In the genomic region with DNA sequence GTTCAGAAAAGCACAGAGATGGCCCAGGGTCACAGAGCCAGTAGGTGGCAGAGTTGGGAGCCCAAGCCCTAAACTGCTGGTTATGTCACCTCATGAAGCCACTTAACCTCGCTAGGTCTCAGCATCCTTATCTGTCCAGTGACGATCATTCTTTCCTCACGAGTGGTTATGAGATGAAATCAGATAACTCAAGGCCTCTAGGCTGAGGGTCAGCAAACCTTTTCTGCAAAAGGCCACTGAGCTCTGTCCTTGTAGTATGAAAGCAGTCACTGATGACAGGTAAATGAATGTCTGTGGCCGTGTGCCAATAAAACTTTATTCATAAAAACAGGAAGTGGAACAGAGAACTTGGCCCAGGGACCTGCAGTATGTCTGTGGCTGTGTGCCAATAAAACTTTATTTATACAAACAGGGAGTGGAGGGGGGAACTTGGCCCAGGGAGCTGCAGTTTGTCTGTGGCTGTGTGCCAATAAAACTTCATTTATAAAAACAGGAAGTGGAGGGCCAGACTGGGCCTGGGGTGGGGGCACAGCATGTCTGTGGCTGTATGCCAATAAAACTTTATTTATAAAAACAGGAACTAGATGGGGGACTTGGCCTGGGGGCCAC, we compare ENCODE assay signal across 9 cellular contexts.
DNase-seq lines count a peak whose midpoint lies in the region; ATAC-seq, FAIRE-seq and TF ChIP-seq lines count a peak whose summit lies in the region.
"Had no signal": no experiment of that assay in that cellular context is flagged by ENCODE, and none has a peak within 500 bp of the region (broad histone marks: within the 10 kb centered on the region; RNA-seq: fewer than 3 reads in every experiment).

No MANE protein-coding gene starts in this region.

- BruUV-seq in Panc1 (replicated peaks; lab: Mats Ljungman, UMichigan) (no TSS peak), endothelial cell of umbilical vein (replicated peaks; lab: Mats Ljungman, UMichigan) (no TSS peak)

- peaks cover 17% of the 10 kb centered on the region for H3K4me1 ChIP-seq in Panc1 (ENCODE audit: control insufficient read depth, insufficient read depth, low read length)
- peaks cover 19% of the 10 kb centered on the region for H3K4me1 ChIP-seq in endothelial cell of umbilical vein (ENCODE audit: control insufficient read depth, extremely low read depth, insufficient read depth, low read length)
- H3K4me1 ChIP-seq in thymus (ENCODE audit: control insufficient read depth, insufficient read depth, low read length) = peaks cover 17% of the 10 kb centered on the region

- no peak overlapping the region for H3K4me2 ChIP-seq in endothelial cell of umbilical vein (ENCODE audit: insufficient read depth, low read length)

- H3K36me3 Mint-ChIP-seq in activated CD4-positive, alpha-beta T cell treated with anti-CD3 and anti-CD28 coated beads, Interleukin-2, amount 10 ng/mL, durations not matched to agents 7 days and 5 days (ENCODE audit: low read depth) = peaks cover 20% of the 10 kb centered on the region
- H3K36me3 Mint-ChIP-seq in activated naive CD4-positive, alpha-beta T cell treated with anti-CD3 and anti-CD28 coated beads for 36 hours (ENCODE audit: low read depth) = peaks cover 5% of the 10 kb centered on the region

- peaks cover 33% of the 10 kb centered on the region for H3K9me3 Mint-ChIP-seq in activated CD4-positive, alpha-beta T cell treated with anti-CD3 and anti-CD28 coated beads, Interleukin-2, amount 10 ng/mL, durations not matched to agents 7 days and 5 days
- peaks cover 30% of the 10 kb centered on the region for H3K9me3 Mint-ChIP-seq in activated naive CD4-positive, alpha-beta T cell treated with anti-CD3 and anti-CD28 coated beads for 36 hours

- H3K79me2 ChIP-seq in endothelial cell of umbilical vein (ENCODE audit: control insufficient read depth, insufficient read depth, low read length) = no peaks in the 10 kb centered on the region

- H3K27ac Mint-ChIP-seq in activated CD4-positive, alpha-beta T cell treated with anti-CD3 and anti-CD28 coated beads, Interleukin-2, amount 10 ng/mL, durations not matched to agents 7 days and 5 days = peak overlapping the region; percentile 25
- H3K27ac Mint-ChIP-seq in activated naive CD4-positive, alpha-beta T cell treated with anti-CD3 and anti-CD28 coated beads for 36 hours = no peak overlapping the region

- in situ Hi-C loops in Panc1 (cut with HindIII; ENCODE audit: low pct_unique_long_range_greater_than_20kb, low sequenced_read_pairs) = no loop called here

- no peak overlapping the region for H3K9ac ChIP-seq in endothelial cell of umbilical vein (replicated peaks; ENCODE audit: extremely low read depth, insufficient read depth, low read length)

- CTCF ChIA-PET in activated CD4-positive, alpha-beta T cell treated with anti-CD3 and anti-CD28 coated beads, Interleukin-2, amount 10 ng/mL, durations not matched to agents 7 days and 5 days (lab: Charles Lee) = interaction anchor here (1.2 to 1.3 kb wide), 3 partner anchors 9 to 17 kb away, joined by 3 to 5 read pairs (median 5); no protein-coding TSS in a partner anchor
- CTCF ChIA-PET in Panc1 (lab: Charles Lee) (no interaction called here), endothelial cell of umbilical vein (lab: Charles Lee) (interaction anchor here (7.6 kb wide), 1 partner anchor 13 kb away, joined by 171 read pairs; no protein-coding TSS in a partner anchor)
- CTCF ChIA-PET in activated naive CD4-positive, alpha-beta T cell treated with anti-CD3 and anti-CD28 coated beads for 36 hours (lab: Charles Lee) = interaction anchor here (0.9 to 2.0 kb wide), 4 partner anchors 17 to 157 kb away, joined by 5 to 9 read pairs (median 6); no protein-coding TSS in a partner anchor

- no peak overlapping the region for H3K4me3 Mint-ChIP-seq in activated CD4-positive, alpha-beta T cell treated with anti-CD3 and anti-CD28 coated beads, Interleukin-2, amount 10 ng/mL, durations not matched to agents 7 days and 5 days
- H3K4me3 Mint-ChIP-seq in activated naive CD4-positive, alpha-beta T cell treated with anti-CD3 and anti-CD28 coated beads for 36 hours = no peak overlapping the region

- H3K27me3 ChIP-seq in Panc1 (ENCODE audit: control insufficient read depth, insufficient read depth, low read length) = no peaks in the 10 kb centered on the region
- no peaks in the 10 kb centered on the region for H3K27me3 ChIP-seq in endothelial cell of umbilical vein (ENCODE audit: control insufficient read depth in 2 of 2, insufficient read depth in 2 of 2, low read length in 2 of 2)
- no peaks in the 10 kb centered on the region for H3K27me3 ChIP-seq in thymus (ENCODE audit: control insufficient read depth, insufficient read depth)

- H3K4me1 Mint-ChIP-seq in activated CD4-positive, alpha-beta T cell treated with anti-CD3 and anti-CD28 coated beads, Interleukin-2, amount 10 ng/mL, durations not matched to agents 7 days and 5 days = peaks cover 41% of the 10 kb centered on the region
- peaks cover 45% of the 10 kb centered on the region for H3K4me1 Mint-ChIP-seq in activated naive CD4-positive, alpha-beta T cell treated with anti-CD3 and anti-CD28 coated beads for 36 hours (ENCODE audit: low read depth)

- POLR2A ChIA-PET in activated CD4-positive, alpha-beta T cell treated with anti-CD3 and anti-CD28 coated beads, Interleukin-2, amount 10 ng/mL, durations not matched to agents 7 days and 5 days (lab: Charles Lee) = no interaction called here
- POLR2A ChIA-PET in Panc1 (lab: Charles Lee) = no interaction called here
- POLR2A ChIA-PET in endothelial cell of umbilical vein (lab: Charles Lee) = interaction anchor here (2.1 kb wide), 1 partner anchor 155 kb away, joined by 6 read pairs; a partner anchor contains a TSS

- H3K27ac ChIP-seq in Panc1 (ENCODE audit: low read length) = peak overlapping the region; percentile 1; the same call in 1 of the 2 replicates
- H3K27ac ChIP-seq in endothelial cell of umbilical vein (ENCODE audit: insufficient read depth, low read depth, low read length) = no peak overlapping the region
- H3K27ac ChIP-seq in thymus (ENCODE audit: low read depth) = peak overlapping the region; percentile 5
- H3K27ac ChIP-seq: SK-N-MC had no signal

- H4K20me1 ChIP-seq in endothelial cell of umbilical vein (replicated peaks; ENCODE audit: control insufficient read depth, extremely low read depth, insufficient read depth, low read length) = no peaks in the 10 kb centered on the region

- H3K4me3 ChIP-seq in Panc1 (ENCODE audit: low read depth in 2 of 2, low read length in 2 of 2) (no peak overlapping the region), endothelial cell of umbilical vein (replicated peaks in 1 of 3; ENCODE audit: insufficient read depth in 1 of 3, low read depth in 1 of 3, low read length in 3 of 3) (no peak overlapping the region), thymus (ENCODE audit: low read length) (no peak overlapping the region)
- H3K4me3 ChIP-seq: SK-N-MC had no signal

- no peak for FAIRE-seq in endothelial cell of umbilical vein (lab: Jason Lieb, UNC)

- over 99% methylated on average over 4 of the region's 4 CpGs for WGBS in thymus

- TF ChIP-seq CTCF in Panc1 (IDR thresholded peaks at IDR 0.05) = no peak
- TF ChIP-seq CTCF in endothelial cell of umbilical vein (IDR thresholded peaks at IDR 0.05; ENCODE audit: extremely low read depth in 1 of 2, insufficient read depth in 1 of 2, low read depth in 1 of 2, low read length in 2 of 2) = no peak

- no peaks in the 10 kb centered on the region for H3K9me1 ChIP-seq in endothelial cell of umbilical vein (replicated peaks; ENCODE audit: control insufficient read depth, extremely low read depth, insufficient read depth, low read length)

- H2AFZ ChIP-seq in endothelial cell of umbilical vein (ENCODE audit: low read depth, low read length) = no peak overlapping the region

- intact Hi-C loops in Panc1 (cut with micrococcal nuclease; ENCODE audit: unreplicated experiment) (no loop called here), endothelial cell of umbilical vein (cut with micrococcal nuclease) (no loop called here)
- intact Hi-C loops in activated naive CD4-positive, alpha-beta T cell treated with anti-CD3 and anti-CD28 coated beads for 36 hours (cut with micrococcal nuclease) = no loop called here

- H3K27me3 Mint-ChIP-seq in activated CD4-positive, alpha-beta T cell treated with anti-CD3 and anti-CD28 coated beads, Interleukin-2, amount 10 ng/mL, durations not matched to agents 7 days and 5 days = no peaks in the 10 kb centered on the region
- no peaks in the 10 kb centered on the region for H3K27me3 Mint-ChIP-seq in activated naive CD4-positive, alpha-beta T cell treated with anti-CD3 and anti-CD28 coated beads for 36 hours (ENCODE audit: low read depth)

- ATAC-seq in Panc1 = no peak
- no peak for ATAC-seq in HG02623 (IDR thresholded peaks at IDR 0.05; ENCODE audit: unreplicated experiment)

- H3K9me3 ChIP-seq in Panc1 (ENCODE audit: control insufficient read depth, insufficient read depth, low read depth, low read length) (peaks cover 16% of the 10 kb centered on the region; the same call in 1 of the 2 replicates), endothelial cell of umbilical vein (replicated peaks; ENCODE audit: control insufficient read depth, insufficient read depth, low read length) (peaks cover 2% of the 10 kb centered on the region), thymus (ENCODE audit: control insufficient read depth) (no peaks in the 10 kb centered on the region)

- no peak for TF ChIP-seq POLR2A in endothelial cell of umbilical vein (IDR thresholded peaks at IDR 0.05; ENCODE audit: low read depth, low read length)

- DNase-seq in activated CD4-positive, alpha-beta T cell treated with anti-CD3 and anti-CD28 coated beads, Interleukin-2, amount 10 ng/mL, durations not matched to agents 7 days and 5 days = no peak
- DNase-seq in activated CD4-positive, alpha-beta T cell treated with anti-CD3 and anti-CD28 coated beads for 48 hours = no peak
- DNase-seq in Panc1 (ENCODE audit: low read depth, low spot score) = no peak
- peak; percentile 13 for DNase-seq in endothelial cell of umbilical vein (ENCODE audit: low read depth, low spot score)
- no peak for DNase-seq in T-helper 1 cell
- DNase-seq in activated naive CD4-positive, alpha-beta T cell treated with anti-CD3 and anti-CD28 coated beads for 36 hours = no peak

- H3K36me3 ChIP-seq in Panc1 (ENCODE audit: control insufficient read depth, insufficient read depth, low read length) (no peaks in the 10 kb centered on the region), endothelial cell of umbilical vein (ENCODE audit: control insufficient read depth in 2 of 2, extremely low read depth in 1 of 2, insufficient read depth in 2 of 2, low read length in 2 of 2) (no peaks in the 10 kb centered on the region), thymus (ENCODE audit: control insufficient read depth, insufficient read depth) (no peaks in the 10 kb centered on the region)

- dilution Hi-C loops in endothelial cell of umbilical vein (cut with MboI; ENCODE audit: extremely low pct_ligation_motif_present, low sequenced_read_pairs) = no loop called here

TF ChIP-seq in endothelial cell of umbilical vein, 7 proteins besides CTCF, POLR2A, EP300 and RAD21:
- peak; percentile 13 for TF ChIP-seq GATA2 (IDR thresholded peaks at IDR 0.05; ENCODE audit: insufficient read depth, insufficient read length, low read depth, low read length)
- no peak for TF ChIP-seq EZH2 (IDR thresholded peaks at IDR 0.05; ENCODE audit: borderline replicate concordance, low read depth, low read length, severe bottlenecking)
- peak; percentile 22 for TF ChIP-seq POLR2AphosphoS5 (IDR thresholded peaks at IDR 0.05; ENCODE audit: insufficient read depth, low read depth, low read length)
